In the genomic region with DNA sequence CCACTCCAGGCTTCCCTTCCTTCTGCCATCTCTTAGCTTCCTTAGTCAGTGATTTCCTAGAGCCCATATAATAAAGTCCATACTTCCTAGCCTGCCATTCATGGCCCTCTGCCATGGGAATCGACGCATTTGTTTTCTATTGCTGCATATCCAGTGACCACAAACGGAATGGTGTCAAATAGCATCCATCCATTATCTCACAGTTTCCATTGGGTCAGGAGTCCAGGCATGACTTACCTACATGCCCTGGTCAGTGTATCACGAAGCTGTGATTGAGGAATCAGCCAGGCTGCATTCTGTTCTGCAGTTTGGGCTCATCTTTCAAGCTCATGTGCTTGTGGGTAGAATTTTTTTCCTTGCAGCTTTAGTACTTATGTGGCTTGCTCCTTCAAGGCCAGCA, we compare ENCODE assay signal across 19 cellular contexts.
"Had no signal": no experiment of that assay in that cellular context is flagged by ENCODE, and none has a peak within 500 bp of the region (broad histone marks: within the 10 kb centered on the region; RNA-seq: fewer than 3 reads in every experiment).

No MANE protein-coding gene starts in this region.

- H3K4me1 ChIP-seq: colonic mucosa, prostate gland had no signal

- H3K4me2 ChIP-seq: hepatocyte had no signal

- H3K79me2 ChIP-seq: hepatocyte had no signal

- H3K9me3 ChIP-seq: adrenal gland, colonic mucosa, prostate gland, right lobe of liver had no signal

- H3K36me3 ChIP-seq: colonic mucosa, prostate gland, right lobe of liver had no signal

- FAIRE-seq: keratinocyte, TTC549 had no signal

- ATAC-seq: activated CD8-positive, alpha-beta T cell treated with anti-CD3 and anti-CD28 coated beads, Interleukin-2, amount 10 ng/mL, durations not matched to agents 7 days and 5 days; left lobe of liver; stimulated activated naive B cell treated with anti-CD40 and anti-IgM and Interleukin-4, amounts not matched to agents 10 μg/mL and 1 μg/mL and 100 μg/mL, for 72 hours had no signal

- H3K27ac ChIP-seq: colonic mucosa, hepatocyte, prostate gland, right lobe of liver had no signal

- H3K27me3 ChIP-seq: adrenal gland, colonic mucosa, hepatocyte, right lobe of liver had no signal

- DNase-seq: activated B cell treated with CpG ODN at 0.5 μM for 24 hours; activated CD4-positive, alpha-beta T cell treated with anti-CD3 and anti-CD28 coated beads, Interleukin-2, amount 10 ng/mL, durations not matched to agents 24 days and 14 days; activated CD8-positive, alpha-beta memory T cell treated with anti-CD3 and anti-CD28 coated beads, Interleukin-2, amount 50 U/mL, for 4 hours; activated CD8-positive, alpha-beta T cell treated with anti-CD3 and anti-CD28 coated beads, Interleukin-2, amount 10 ng/mL, durations not matched to agents 7 days and 5 days; activated effector memory CD4-positive, alpha-beta T cell treated with anti-CD3 and anti-CD28 coated beads, Interleukin-2, amount 50 U/mL, for 16 hours; activated T-cell treated with anti-CD3 and anti-CD28 coated beads, Interleukin-2, amount 50 U/mL, for 48 hours; colonic mucosa; nucleus accumbens; right lobe of liver; stimulated activated CD4-positive, alpha-beta T cell treated with anti-CD3 and anti-CD28 coated beads, Interleukin-2, amount 100 ng/mL, for 48 hours; stimulated activated naive B cell treated with anti-CD40 and anti-IgM and Interleukin-4, amounts not matched to agents 10 μg/mL and 1 μg/mL and 100 μg/mL, for 72 hours; SW 1271; trophoblast cell had no signal

- H3K4me3 ChIP-seq: adrenal gland, colonic mucosa, hepatocyte, prostate gland, right lobe of liver had no signal

- H2AFZ ChIP-seq: hepatocyte had no signal
